In the genomic region with DNA sequence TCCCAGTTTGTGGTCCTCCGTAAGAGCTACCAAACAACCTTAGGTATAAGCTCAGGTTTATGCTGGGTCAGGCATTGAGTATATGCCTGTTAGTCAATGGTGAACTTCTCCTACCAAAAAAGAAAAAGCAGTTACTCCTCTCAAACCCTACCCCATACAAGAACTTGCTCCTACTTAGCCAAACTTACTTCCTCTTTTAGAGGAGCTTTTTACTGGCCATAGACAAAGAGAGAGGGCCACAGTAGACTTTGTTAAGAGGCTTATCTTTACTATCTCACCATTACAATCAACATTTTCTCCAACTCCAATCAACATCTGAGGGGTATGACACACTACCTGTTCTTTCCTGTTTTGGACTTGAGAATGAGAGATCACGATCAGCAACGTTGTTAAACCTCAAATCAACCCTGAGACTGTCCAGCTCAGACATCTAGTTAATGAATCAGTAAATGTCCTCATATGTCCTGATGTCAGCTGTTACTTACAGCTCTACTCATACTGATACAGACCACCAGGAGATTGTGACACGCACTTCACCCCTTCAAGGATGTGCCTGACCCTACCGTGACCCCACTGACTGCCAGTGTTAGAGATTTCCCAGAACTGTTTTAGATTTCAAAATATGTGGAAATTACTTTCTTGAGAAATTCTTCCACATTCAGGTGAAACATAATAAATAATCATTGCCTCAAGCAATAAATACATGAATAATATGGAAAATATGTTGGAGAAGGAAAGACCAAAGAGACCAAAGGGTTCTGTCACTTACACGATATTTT, we compare ENCODE assay signal across 9 cellular contexts. TPM values are rescaled to one million over a fixed set of nuclear protein-coding genes. Genes with fewer than 3 reads are reported as not detected.
DNase-seq lines count a peak whose midpoint lies in the region; ATAC-seq and TF ChIP-seq lines count a peak whose summit lies in the region.
"Had no signal": no experiment of that assay in that cellular context is flagged by ENCODE, and none has a peak within 500 bp of the region (broad histone marks: within the 10 kb centered on the region; RNA-seq: fewer than 3 reads in every experiment).

No MANE protein-coding gene starts in this region.

- in situ Hi-C loops in brain microvascular endothelial cell (cut with HindIII; ENCODE audit: low pct_ligation_motif_present, low sequenced_read_pairs): no loop called here

- TF ChIP-seq CTCF in cardiac muscle cell (IDR thresholded peaks at IDR 0.05; ENCODE audit: low read depth, low read length) (no peak), brain microvascular endothelial cell (IDR thresholded peaks at IDR 0.05; ENCODE audit: low read depth, low read length, missing control alignments) (no peak)

- H3K27ac ChIP-seq in cardiac muscle cell (no peak overlapping the region), brain microvascular endothelial cell (peak overlapping the region; percentile 42)

- peak; percentile 13 to 81 for DNase-seq in cardiac muscle cell (ENCODE audit: low read depth in 1 of 2, low spot score in 1 of 2)
- DNase-seq in Right ventricle myocardium superior: no peak
- peak; percentile 76 to 89 for DNase-seq in Kasumi-1 (lab: John Stamatoyannopoulos, UW)
- DNase-seq in brain microvascular endothelial cell: peak; percentile 77
- DNase-seq in stimulated activated naive CD8-positive, alpha-beta T cell treated with anti-CD3 and anti-CD28 coated beads, Interleukin-15, Interleukin-2, amounts not matched to agents 100 U/mL and 50 U/mL, for 24 hours: peak; percentile 20
- no peak for DNase-seq in cerebellum (ENCODE audit: low spot score)
- no peak for DNase-seq in NCI-H1092 treated with DMSO at 0.1 percent for 48 hours (lab: John Stamatoyannopoulos, UW)
- no peak for DNase-seq in activated naive CD4-positive, alpha-beta T cell treated with anti-CD3 and anti-CD28 coated beads, Interleukin-2, amount 50 U/mL, for 16 hours
- DNase-seq: DMS79 treated with DMSO at 0.1 percent for 48 hours had no signal

- no peaks in the 10 kb centered on the region for H3K36me3 ChIP-seq in cardiac muscle cell
- no peaks in the 10 kb centered on the region for H3K36me3 ChIP-seq in brain microvascular endothelial cell (replicated peaks)

- H3K27me3 ChIP-seq in cardiac muscle cell (no peaks in the 10 kb centered on the region), brain microvascular endothelial cell (replicated peaks) (no peaks in the 10 kb centered on the region)

- peaks cover 11% of the 10 kb centered on the region for H3K4me1 ChIP-seq in cardiac muscle cell (ENCODE audit: low read depth)

- intact Hi-C loops in Right ventricle myocardium superior (cut with DNase I): no loop called here

- H3K4me3 ChIP-seq in cardiac muscle cell: no peak overlapping the region
- H3K4me3 ChIP-seq in brain microvascular endothelial cell (ENCODE audit: low read depth, low read length): no peak overlapping the region

- no peak for ATAC-seq in Right ventricle myocardium superior (ENCODE audit: poor library complexity)
- peak; percentile 88 for ATAC-seq in stimulated activated naive CD8-positive, alpha-beta T cell treated with anti-CD3 and anti-CD28 coated beads, Interleukin-15, Interleukin-2, amounts not matched to agents 100 U/mL and 50 U/mL, for 24 hours

- H3K9me3 ChIP-seq in cardiac muscle cell (ENCODE audit: low read depth): no peaks in the 10 kb centered on the region

RNA-seq across cellular contexts. Expression of gene CCDC71L, which starts 18.4 kb away (rescaled TPM):
- 23.1 and 25.1 TPM in 2 replicates for total RNA-seq in cardiac muscle cell
- polyA plus RNA-seq in cardiac muscle cell: 7.2 and 8.3 TPM in 2 replicates
- total RNA-seq in Right ventricle myocardium superior: 5.5 TPM
- 23.9 TPM for total RNA-seq in cerebellum

Comparison
In these comparisons a context has a peak if more than half of its experiments do, and no peak if none do; other contexts are left out.
1. DNase-seq: peak in cardiac muscle cell (2 of 2), Kasumi-1 (2 of 2), brain microvascular endothelial cell (single experiment) and stimulated activated naive CD8-positive, alpha-beta T cell treated with anti-CD3 and anti-CD28 coated beads, Interleukin-15, Interleukin-2, amounts not matched to agents 100 U/mL and 50 U/mL, for 24 hours (single experiment); none in Right ventricle myocardium superior (single experiment), cerebellum (single experiment), NCI-H1092 treated with DMSO at 0.1 percent for 48 hours (single experiment) and activated naive CD4-positive, alpha-beta T cell treated with anti-CD3 and anti-CD28 coated beads, Interleukin-2, amount 50 U/mL, for 16 hours (single experiment).